Comparison of ENCODE assay signal across 8 cellular contexts in the genomic region with DNA sequence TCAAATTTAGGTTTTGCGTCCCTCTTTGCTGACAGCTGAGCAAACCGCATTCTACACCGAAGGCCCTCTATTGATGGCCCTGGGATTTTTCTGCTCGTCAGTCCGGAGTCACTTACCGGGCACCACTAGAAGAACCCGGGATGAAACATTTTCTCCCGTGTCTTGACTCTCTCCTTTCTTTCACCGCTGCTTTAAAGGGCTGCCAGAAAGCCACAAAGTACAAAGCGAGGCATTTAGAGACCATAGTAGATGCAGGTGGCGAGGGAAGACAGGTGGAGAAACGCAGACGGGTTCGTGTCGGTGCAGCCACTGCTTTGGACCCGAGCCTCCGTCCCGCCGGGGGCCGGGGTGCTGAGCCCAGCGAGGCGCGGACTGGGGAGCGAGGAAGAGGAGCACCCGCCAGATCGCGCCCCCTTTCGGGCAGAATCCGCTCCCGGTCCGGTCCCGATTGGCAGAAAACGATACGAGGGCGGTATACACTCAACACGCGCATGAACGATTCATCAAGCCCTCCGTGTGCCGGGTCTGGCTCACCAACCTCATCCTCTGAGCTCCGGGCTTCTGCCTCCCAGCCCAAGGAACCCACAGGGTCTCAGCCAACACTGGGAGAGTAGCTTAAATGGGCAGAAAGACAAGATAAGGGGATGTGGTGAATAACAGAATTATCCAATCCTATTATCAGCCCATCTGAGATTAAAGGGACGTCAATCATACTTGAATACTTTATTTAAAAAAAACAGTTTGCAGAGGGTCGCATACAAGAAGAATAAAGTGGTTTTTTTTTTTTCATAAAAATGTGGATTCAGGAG.
DNase-seq lines count a peak whose midpoint lies in the region; ATAC-seq, FAIRE-seq and TF ChIP-seq lines count a peak whose summit lies in the region.

No MANE protein-coding gene starts in this region.

- peak overlapping the region; percentile 97 for H3K27ac Mint-ChIP-seq in central memory CD8-positive, alpha-beta T cell (ENCODE audit: low read depth)

- no peaks in the 10 kb centered on the region for H3K36me3 ChIP-seq in kidney (ENCODE audit: control insufficient read depth in 1 of 2, insufficient read depth in 2 of 2, low read length in 2 of 2)

- peak overlapping the region; percentile 8 to 78 for H3K9ac ChIP-seq in kidney (ENCODE audit: low read length in 2 of 2)

- peaks cover 2 to 6% of the 10 kb centered on the region in 2 donors for H3K4me1 ChIP-seq in kidney (ENCODE audit: control insufficient read depth in 1 of 2, insufficient read depth in 1 of 2, low read depth in 1 of 2, low read length in 2 of 2)

- CTCF ChIA-PET in AG04449 (lab: Yijun Ruan, JAX), result interaction anchor here (0.7 to 7.3 kb wide), 21 partner anchors 9 to 182 kb away, joined by 3 to 45 read pairs (median 4); no protein-coding TSS in a partner anchor

- TF ChIP-seq CTCF in AG04449 (IDR thresholded peaks at IDR 0.05; ENCODE audit: insufficient read depth, low read length, missing control alignments) (peak; percentile 87), kidney (IDR thresholded peaks at IDR 0.05; ENCODE audit: borderline replicate concordance, extremely low read depth, insufficient read depth) (peak; percentile 48)

- H3K4me3 ChIP-seq in AG04449 (ENCODE audit: low read depth, low read length), result peak overlapping the region; percentile 81
- H3K4me3 ChIP-seq in kidney (ENCODE audit: low read length in 2 of 2), result peak overlapping the region; percentile 74 to 99

- H3K9me3 Mint-ChIP-seq in central memory CD8-positive, alpha-beta T cell, result no peaks in the 10 kb centered on the region

- ATAC-seq in GM18868 (IDR thresholded peaks at IDR 0.05; ENCODE audit: unreplicated experiment) (peak; percentile 81), HG03280 (IDR thresholded peaks at IDR 0.05; ENCODE audit: unreplicated experiment) (peak; percentile 62)
- ATAC-seq in activated CD4-positive, CD25-positive, alpha-beta regulatory T cell treated with anti-CD3 and anti-CD28 coated beads, Interleukin-2, amount 50 U/mL, for 24 hours, result peak; percentile 83 to 87
- ATAC-seq in central memory CD8-positive, alpha-beta T cell (replicated peaks; ENCODE audit: extremely low read depth, poor library complexity, severe bottlenecking), result peak; percentile 62

- intact Hi-C loops in kidney (cut with DNase I), result loop anchor here (10.0 kb wide), 1 partner anchor 186 kb away; no protein-coding TSS in a partner anchor

- FAIRE-seq in kidney (lab: Jason Lieb, UNC), result no peak

- H3K9me3 ChIP-seq in kidney (ENCODE audit: control insufficient read depth in 1 of 2, low read length in 2 of 2), result no peaks in the 10 kb centered on the region

- peaks cover 20% of the 10 kb centered on the region for H3K36me3 Mint-ChIP-seq in central memory CD8-positive, alpha-beta T cell (ENCODE audit: insufficient read depth)

- peak overlapping the region; percentile 94 for H3K4me3 Mint-ChIP-seq in central memory CD8-positive, alpha-beta T cell

- H3K27ac ChIP-seq in kidney (ENCODE audit: low read depth in 2 of 2, low read length in 2 of 2), result peak overlapping the region; percentile 11 to 20

- peaks cover 25% of the 10 kb centered on the region for H3K4me1 Mint-ChIP-seq in central memory CD8-positive, alpha-beta T cell

- DNase-seq in AG04449 (ENCODE audit: low read depth, low spot score) (no peak), NCI-H446 treated with DMSO at 0.1 percent for 48 hours (lab: John Stamatoyannopoulos, UW) (peak; percentile 80), kidney (peak; percentile 89)
- DNase-seq in central memory CD8-positive, alpha-beta T cell (ENCODE audit: low spot score in 2 of 2), result peak; percentile 62 to 66
- DNase-seq in stimulated activated CD4-positive, alpha-beta T cell treated with anti-CD3 and anti-CD28 coated beads, Interleukin-12 subunit alpha, Interleukin-12 subunit beta, amount 100 ng/mL, for 4 hours, result peak; percentile 89

- peaks cover 53% of the 10 kb centered on the region for H3K27me3 Mint-ChIP-seq in central memory CD8-positive, alpha-beta T cell

- POLR2A ChIA-PET in AG04449 (lab: Yijun Ruan, JAX), result no interaction called here
